8 cellular contexts compared by ENCODE assay signal in the genomic region with DNA sequence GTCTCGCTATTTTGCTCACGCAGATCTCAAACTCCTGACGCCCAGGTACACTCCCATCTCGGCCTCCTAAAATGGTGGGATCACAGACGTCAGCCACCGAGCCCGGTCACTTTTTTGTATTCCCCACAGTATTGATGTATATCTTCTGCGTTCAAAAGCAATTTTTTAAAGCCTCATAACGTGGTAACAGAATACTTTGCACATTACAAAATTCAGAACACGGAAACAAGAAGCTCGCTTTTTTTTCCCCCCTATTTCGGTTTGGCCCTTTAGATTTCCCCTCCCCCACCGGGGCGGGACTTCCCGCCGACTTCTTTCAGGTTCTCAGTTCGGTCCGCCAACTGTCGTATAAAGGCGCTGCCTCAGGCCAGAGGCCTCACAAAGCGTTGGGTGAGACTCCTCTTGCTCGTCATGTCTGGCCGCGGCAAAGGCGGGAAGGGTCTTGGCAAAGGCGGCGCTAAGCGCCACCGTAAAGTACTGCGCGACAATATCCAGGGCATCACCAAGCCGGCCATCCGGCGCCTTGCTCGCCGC.
DNase-seq lines count a peak whose midpoint lies in the region; ATAC-seq and TF ChIP-seq lines count a peak whose summit lies in the region.
"Not testable (repeated sequence)": the region's sequence is repeated elsewhere in the genome, so short reads cannot be mapped to it uniquely, and the experiment has no call there.

No MANE protein-coding gene starts in this region.

- H3K36me3 ChIP-seq in CD4-positive, alpha-beta memory T cell (ENCODE audit: insufficient read depth, low read length), result not testable (repeated sequence)

- H3K4me1 ChIP-seq in CD4-positive, alpha-beta memory T cell (ENCODE audit: insufficient read depth, low read length), result peaks cover 15% of the 10 kb centered on the region

- POLR2A ChIA-PET in CD4-positive, alpha-beta memory T cell (lab: Charles Lee; ENCODE audit: partially characterized antibody), result interaction anchor here (0.7 to 9.1 kb wide), 29 partner anchors 9 to 1806 kb away, joined by 3 to 409 read pairs (median 9); partner anchors contain the start of gene HMGN4

- H3K4me3 Mint-ChIP-seq in CD4-positive, alpha-beta memory T cell, result peak overlapping the region; percentile 88 to 98 (median 92)

- H3K27ac ChIP-seq in CD4-positive, alpha-beta memory T cell (ENCODE audit: low read depth, low read length), result peak overlapping the region; percentile 66

- H3K4me1 Mint-ChIP-seq in CD4-positive, alpha-beta memory T cell, result peaks cover 13 to 30% (median 21%) of the 10 kb centered on the region in 4 donors

- H3K36me3 Mint-ChIP-seq in CD4-positive, alpha-beta memory T cell, result not testable (repeated sequence)

- intact Hi-C loops in CD4-positive, alpha-beta memory T cell (cut with micrococcal nuclease), result loop anchor here (1.0 kb wide), 3 partner anchors 9 to 49 kb away; a partner anchor contains a TSS

- H3K4me3 ChIP-seq in CD4-positive, alpha-beta memory T cell (ENCODE audit: low read length in 2 of 2), result peak overlapping the region; percentile 62 to 65
- H3K4me3 ChIP-seq in choroid plexus epithelial cell (ENCODE audit: low read depth, low read length), result peak overlapping the region; percentile 59

- not testable (repeated sequence) for H3K27me3 Mint-ChIP-seq in CD4-positive, alpha-beta memory T cell

- H3K9me3 Mint-ChIP-seq in CD4-positive, alpha-beta memory T cell, result not testable (repeated sequence)

- H3K27ac Mint-ChIP-seq in CD4-positive, alpha-beta memory T cell, result peak overlapping the region; percentile 91 to 100 (median 98)

- peak; percentile 71 to 77 (median 75) for DNase-seq in CD4-positive, alpha-beta memory T cell
- DNase-seq in NCI-H510A treated with DMSO at 0.1 percent for 48 hours (lab: John Stamatoyannopoulos, UW) (peak; percentile 72), choroid plexus epithelial cell (ENCODE audit: low read depth) (peak; percentile 62), left kidney (ENCODE audit: low read depth, low spot score) (peak; percentile 88)
- peak; percentile 42 for DNase-seq in activated CD4-positive, alpha-beta T cell treated with anti-CD3 and anti-CD28 coated beads for 1 hour
- peak; percentile 59 for DNase-seq in stimulated activated CD4-positive, alpha-beta T cell treated with anti-CD3 and anti-CD28 coated beads, Interleukin-15, amount 100 ng/mL, for 24 hours

- CTCF ChIA-PET in CD4-positive, alpha-beta memory T cell (lab: Charles Lee; ENCODE audit: partially characterized antibody), result interaction anchor here (1.3 to 5.9 kb wide), 9 partner anchors 9 to 71 kb away, joined by 4 to 52 read pairs (median 11); a partner anchor contains a TSS

- ATAC-seq in GM19467 (IDR thresholded peaks at IDR 0.05; ENCODE audit: unreplicated experiment) (peak; percentile 60), HG03442 (IDR thresholded peaks at IDR 0.05; ENCODE audit: unreplicated experiment) (peak; percentile 63)

- TF ChIP-seq CTCF in choroid plexus epithelial cell (conservative IDR thresholded peaks at IDR 0.05; ENCODE audit: low read depth, low read length), result not testable (repeated sequence)

- H3K9me3 ChIP-seq in CD4-positive, alpha-beta memory T cell (ENCODE audit: control insufficient read depth in 1 of 2, low read length in 2 of 2), result not testable (repeated sequence)

- not testable (repeated sequence) for H3K27me3 ChIP-seq in CD4-positive, alpha-beta memory T cell (ENCODE audit: insufficient read depth, low read length)

Comparison
In these comparisons a context has a peak if more than half of its experiments do, and no peak if none do; other contexts are left out.
1. Peak in every context shown above with its lines: DNase-seq, ATAC-seq, H3K4me3 ChIP-seq and H3K27ac ChIP-seq.